ENCODE assay signal across 8 cellular contexts in the genomic region with DNA sequence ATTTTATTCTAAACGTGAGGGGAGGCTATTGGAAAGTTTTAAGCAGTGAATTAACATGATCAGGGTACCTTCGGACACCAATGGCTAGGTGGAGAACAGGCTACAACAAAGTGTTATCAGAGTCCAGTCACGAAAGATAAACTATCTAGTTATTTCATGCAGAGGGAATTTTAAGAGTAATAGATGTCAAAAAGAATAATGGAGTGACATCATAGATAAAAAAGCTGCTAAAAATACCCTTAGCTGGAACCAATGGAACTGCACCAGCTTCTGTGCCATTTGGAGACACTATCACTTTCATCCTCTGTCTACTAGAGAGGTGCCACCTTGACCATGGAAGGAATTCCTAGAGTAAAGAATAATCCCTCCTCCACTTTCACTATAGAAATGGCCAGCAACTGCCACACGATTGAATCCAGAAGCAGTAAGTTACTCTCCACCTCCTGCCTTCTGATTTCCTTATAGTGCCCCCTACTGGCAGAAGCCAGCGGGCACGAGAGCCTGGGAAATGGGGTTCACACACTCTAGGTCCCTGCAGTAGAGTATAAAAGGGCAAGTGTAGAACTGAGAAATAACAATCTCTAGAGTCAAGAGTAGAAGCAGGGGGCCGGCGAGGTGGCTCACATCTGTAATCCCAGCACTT. TPM values are rescaled to one million over a fixed set of nuclear protein-coding genes. Genes with fewer than 3 reads are reported as not detected.
DNase-seq lines count a peak whose midpoint lies in the region; ATAC-seq and TF ChIP-seq lines count a peak whose summit lies in the region.

No MANE protein-coding gene starts in this region.

- H3K4me1 ChIP-seq in skeletal muscle tissue (ENCODE audit: control insufficient read depth in 3 of 3, insufficient read depth in 3 of 3, low read length in 3 of 3) (peaks cover 18 to 26% (median 19%) of the 10 kb centered on the region in 3 donors), vagina (peaks cover 33% of the 10 kb centered on the region)

- TF ChIP-seq POLR2A in vagina (IDR thresholded peaks at IDR 0.05) = no peak

- H3K27ac ChIP-seq in skeletal muscle tissue (ENCODE audit: low read depth, low read length) (peak overlapping the region; percentile 90), vagina (no peak overlapping the region)

- ATAC-seq in HG03097 (IDR thresholded peaks at IDR 0.05; ENCODE audit: low FRiP score, unreplicated experiment) = no peak

- TF ChIP-seq CTCF in GM12872 (IDR thresholded peaks at IDR 0.05; ENCODE audit: insufficient read depth, low read depth, low read length) (peak; percentile 73), vagina (IDR thresholded peaks at IDR 0.05) (peak in 1 of 3 experiments; percentile 4)

- no peak overlapping the region for H3K9ac ChIP-seq in skeletal muscle tissue (ENCODE audit: low read depth in 1 of 3, low read length in 3 of 3)

- no peaks in the 10 kb centered on the region for H3K9me3 ChIP-seq in skeletal muscle tissue (ENCODE audit: control insufficient read depth in 3 of 3, low read length in 3 of 3)
- no peaks in the 10 kb centered on the region for H3K9me3 ChIP-seq in vagina

- H3K36me3 ChIP-seq in skeletal muscle tissue (ENCODE audit: control insufficient read depth in 3 of 3, insufficient read depth in 3 of 3, low read length in 3 of 3) (no peaks in the 10 kb centered on the region), vagina (no peaks in the 10 kb centered on the region)

- DNase-seq in NCI-H69 (lab: John Stamatoyannopoulos, UW) (peak; percentile 40), activated T-cell treated with anti-CD3 and anti-CD28 coated beads for 1 hour (ENCODE audit: low read depth) (peak; percentile 36), globus pallidus (ENCODE audit: low spot score) (peak; percentile 68), vagina (ENCODE audit: extremely low spot score in 2 of 2) (no peak), NCI-H510A (lab: John Stamatoyannopoulos, UW) (no peak)

- intact Hi-C loops in vagina (cut with DNase I) = loop anchor here (10.0 kb wide), 1 partner anchor 131 kb away; no protein-coding TSS in a partner anchor

- no peak overlapping the region for H3K4me3 ChIP-seq in skeletal muscle tissue (ENCODE audit: low read length in 3 of 3)
- H3K4me3 ChIP-seq in vagina = no peak overlapping the region

- H3K27me3 ChIP-seq in skeletal muscle tissue (ENCODE audit: control insufficient read depth in 3 of 3, insufficient read depth in 3 of 3, low read length in 3 of 3) = no peaks in the 10 kb centered on the region
- no peaks in the 10 kb centered on the region for H3K27me3 ChIP-seq in vagina

RNA-seq across cellular contexts. Expression of gene ALDH3A2, which starts 2.8 kb away (rescaled TPM):
- total RNA-seq in skeletal muscle tissue (63.7 TPM), vagina (268 TPM)

Comparison
In these comparisons a context has a peak if more than half of its experiments do, and no peak if none do; other contexts are left out.
1. DNase-seq: peak in NCI-H69 (single experiment), activated T-cell treated with anti-CD3 and anti-CD28 coated beads for 1 hour (single experiment) and globus pallidus (single experiment); none in vagina (0 of 2) and NCI-H510A (single experiment).